In the genomic region with DNA sequence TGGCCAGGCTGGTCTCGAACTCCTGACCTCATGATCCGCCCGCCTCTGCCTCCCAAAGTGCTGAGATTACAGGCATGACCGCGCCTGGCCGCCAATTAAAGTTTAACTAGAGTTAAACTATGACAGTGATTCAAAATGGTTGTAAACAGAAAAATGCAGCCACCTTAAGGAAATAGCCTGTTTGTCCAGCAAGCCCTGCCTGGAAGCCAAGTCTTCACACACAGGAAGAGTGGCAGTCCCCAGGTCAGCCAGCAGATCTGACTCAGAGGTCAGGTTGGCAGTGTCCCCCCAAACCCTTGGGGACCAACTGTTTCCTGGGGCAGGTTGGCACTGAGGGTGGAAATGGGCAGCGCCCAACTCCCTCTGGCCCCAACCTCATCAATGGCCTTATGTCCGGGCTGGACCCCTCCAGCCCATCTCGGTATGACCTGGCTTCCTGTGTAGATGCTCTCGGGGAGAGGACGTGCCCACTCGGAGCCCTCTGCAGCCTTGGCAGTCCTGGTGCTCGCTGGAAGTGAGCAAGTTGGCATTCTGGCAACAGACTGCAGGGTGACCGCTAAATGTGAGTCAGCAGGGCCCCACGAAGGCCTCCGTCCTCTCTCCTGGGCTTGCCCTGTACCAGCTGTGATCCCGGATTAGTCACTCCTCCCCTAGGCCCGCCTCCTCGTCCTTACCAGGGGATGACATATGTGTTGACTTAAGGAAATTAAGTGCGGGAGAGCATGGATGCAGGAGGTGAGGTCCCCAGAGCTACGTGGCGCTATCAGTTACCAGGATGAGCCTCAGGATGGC, we compare ENCODE assay signal across 8 cellular contexts. TPM values are rescaled to one million over a fixed set of nuclear protein-coding genes. Genes with fewer than 3 reads are reported as not detected.
DNase-seq lines count a peak whose midpoint lies in the region; ATAC-seq and TF ChIP-seq lines count a peak whose summit lies in the region.

No MANE protein-coding gene starts in this region.

- peak overlapping the region; percentile 76 for H3K4me3 ChIP-seq in AG10803 (ENCODE audit: low read length)
- H3K4me3 ChIP-seq in ectodermal cell (ENCODE audit: insufficient read depth, low read depth, low read length), result peak overlapping the region; percentile 39
- H3K4me3 ChIP-seq in lower leg skin (ENCODE audit: low read depth, poor library complexity, severe bottlenecking), result peak overlapping the region; percentile 31

- ATAC-seq in GM19324 (IDR thresholded peaks at IDR 0.05; ENCODE audit: low FRiP score, unreplicated experiment) (peak; percentile 60), HG03460 (IDR thresholded peaks at IDR 0.05; ENCODE audit: unreplicated experiment) (peak; percentile 66)

- intact Hi-C loops in lower leg skin (cut with DNase I; ENCODE audit: low total_unique reads), result loop anchor here (5.0 kb wide), 1 partner anchor 65 kb away; no protein-coding TSS in a partner anchor

- no peaks in the 10 kb centered on the region for H3K9me3 ChIP-seq in ectodermal cell (ENCODE audit: control insufficient read depth, low read length)

- H3K27me3 ChIP-seq in ectodermal cell (ENCODE audit: control insufficient read depth, insufficient read depth, low read length, poor library complexity, severe bottlenecking), result no peaks in the 10 kb centered on the region

- no peak overlapping the region for H3K27ac ChIP-seq in ectodermal cell (ENCODE audit: insufficient read depth, low read depth, low read length, poor library complexity, severe bottlenecking)

- DNase-seq in AG10803 (ENCODE audit: low read depth), result peak; percentile 96
- peak; percentile 96 for DNase-seq in NCI-H69 (lab: John Stamatoyannopoulos, UW)
- peak; percentile 52 to 57 for DNase-seq in activated CD4-positive, alpha-beta T cell treated with anti-CD3 and anti-CD28 coated beads, Interleukin-2, amount 50 U/mL, for 4 hours
- DNase-seq in lower leg skin (ENCODE audit: low spot score in 2 of 2), result peak; percentile 91 to 98
- DNase-seq in stimulated activated CD4-positive, alpha-beta T cell treated with anti-CD3 and anti-CD28 coated beads, TNF-alpha, amount 100 ng/mL, for 4 hours (ENCODE audit: low read depth in 3 of 3), result peak in 2 of 3 experiments; percentile 42 to 46

- TF ChIP-seq POLR2A in lower leg skin (IDR thresholded peaks at IDR 0.05), result no peak

- H3K36me3 ChIP-seq in ectodermal cell (ENCODE audit: control insufficient read depth, insufficient read depth, low read length), result peaks cover 12% of the 10 kb centered on the region

- peaks cover 15% of the 10 kb centered on the region for H3K4me1 ChIP-seq in ectodermal cell (ENCODE audit: control insufficient read depth, insufficient read depth, low read length)

- TF ChIP-seq CTCF in AG10803 (conservative IDR thresholded peaks at IDR 0.05; ENCODE audit: low read length) (no peak), lower leg skin (IDR thresholded peaks at IDR 0.05) (no peak)

- WGBS in ectodermal cell, 2 experiments, result 45 to 50% methylated on average over 22 of the region's 22 CpGs
- 30 to 32% methylated on average over 19 to 21 of the region's 22 CpGs for WGBS in lower leg skin, 2 donors

RNA-seq across cellular contexts. Expression of a gene that starts 9.7 kb away (rescaled TPM):
- polyA plus RNA-seq in ectodermal cell (2013, experiment 1 of 4), result 1,696 TPM
- 1,536 TPM for polyA plus RNA-seq in ectodermal cell (2013, experiment 2 of 4)
- 1,192 TPM for polyA plus RNA-seq in ectodermal cell (2013, experiment 3 of 4)
- polyA plus RNA-seq in ectodermal cell (2013, experiment 4 of 4), result 1,329 TPM
- 100 to 1,000 TPM; 505 to 604 (median 551) TPM for total RNA-seq in lower leg skin

RNA-seq across cellular contexts. Expression of a gene that starts 13.8 kb away (rescaled TPM):
- 76.4 TPM for polyA plus RNA-seq in ectodermal cell (2013, experiment 1 of 4)
- polyA plus RNA-seq in ectodermal cell (2013, experiment 2 of 4), result 66.5 TPM
- 62.2 TPM for polyA plus RNA-seq in ectodermal cell (2013, experiment 3 of 4)
- polyA plus RNA-seq in ectodermal cell (2013, experiment 4 of 4), result 69.4 TPM
- 10 to 100 TPM; 54.6 to 86.4 (median 82.5) TPM for total RNA-seq in lower leg skin

RNA-seq across cellular contexts. Expression of a gene that starts 20.1 kb away (rescaled TPM):
- polyA plus RNA-seq in ectodermal cell (2013, experiment 1 of 4), result 46.3 TPM
- 48.6 TPM for polyA plus RNA-seq in ectodermal cell (2013, experiment 2 of 4)
- polyA plus RNA-seq in ectodermal cell (2013, experiment 3 of 4), result 39.6 TPM
- polyA plus RNA-seq in ectodermal cell (2013, experiment 4 of 4), result 40.0 TPM
- 10 to 100 TPM; 18.0 to 40.6 (median 32.6) TPM for total RNA-seq in lower leg skin

RNA-seq across cellular contexts. Expression of a gene that starts 20.5 kb away (rescaled TPM):
- polyA plus RNA-seq in ectodermal cell (2013, experiment 1 of 4), result 0.54 TPM
- 1.6 TPM for polyA plus RNA-seq in ectodermal cell (2013, experiment 2 of 4)
- 1.3 TPM for polyA plus RNA-seq in ectodermal cell (2013, experiment 3 of 4)
- polyA plus RNA-seq in ectodermal cell (2013, experiment 4 of 4), result 1.6 TPM
- under 1 TPM in 1 of 4 donors, not detected in 3; 0.69 TPM for total RNA-seq in lower leg skin

RNA-seq across cellular contexts. Expression of a gene that starts 28.1 kb away (rescaled TPM):
- 7.9 TPM for polyA plus RNA-seq in ectodermal cell (2013, experiment 1 of 4)
- 7.8 TPM for polyA plus RNA-seq in ectodermal cell (2013, experiment 2 of 4)
- polyA plus RNA-seq in ectodermal cell (2013, experiment 3 of 4), result 6.6 TPM
- 7.8 TPM for polyA plus RNA-seq in ectodermal cell (2013, experiment 4 of 4)
- total RNA-seq in lower leg skin, result 10 to 100 TPM; 10.8 to 21.1 (median 17.3) TPM

Comparison
In these comparisons a context has a peak if more than half of its experiments do, and no peak if none do; other contexts are left out.
1. DNase-seq: peak in every context shown above with its lines; median percentile 96 in AG10803; 96 in NCI-H69; 94 in lower leg skin; 54 in activated CD4-positive, alpha-beta T cell treated with anti-CD3 and anti-CD28 coated beads, Interleukin-2, amount 50 U/mL, for 4 hours; 44 in stimulated activated CD4-positive, alpha-beta T cell treated with anti-CD3 and anti-CD28 coated beads, TNF-alpha, amount 100 ng/mL, for 4 hours.